In the genomic region with DNA sequence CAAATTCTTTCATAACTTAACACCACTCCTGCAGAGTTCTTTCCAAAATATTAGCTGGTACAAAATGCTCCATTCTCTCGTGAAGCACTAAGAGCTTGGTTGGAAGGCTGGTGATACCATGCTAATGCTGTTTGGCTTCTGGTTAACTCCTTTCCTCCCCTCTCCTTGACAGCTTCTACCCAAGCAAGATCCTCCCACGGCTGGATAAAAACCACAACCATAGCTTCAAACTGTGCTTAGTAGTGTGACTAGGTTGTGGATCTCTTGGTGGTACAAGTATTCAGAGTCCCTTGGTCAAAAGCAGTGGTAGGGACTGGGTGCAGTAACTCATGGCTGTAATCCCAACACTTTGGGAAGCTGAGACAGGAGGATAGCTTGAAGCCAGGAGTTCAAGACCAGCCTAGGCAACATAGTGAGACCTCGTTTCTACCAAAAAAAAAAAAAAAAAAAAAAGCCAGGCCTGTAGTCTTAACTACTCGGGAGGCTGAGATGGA, we compare ENCODE assay signal across 1 cellular context.
TF ChIP-seq lines count a peak whose summit lies in the region.

No MANE protein-coding gene starts in this region.

TF ChIP-seq in WTC11, 78 proteins besides CTCF, POLR2A, EP300 and RAD21 (continued from another document):
- TF ChIP-seq, protein P1, sequence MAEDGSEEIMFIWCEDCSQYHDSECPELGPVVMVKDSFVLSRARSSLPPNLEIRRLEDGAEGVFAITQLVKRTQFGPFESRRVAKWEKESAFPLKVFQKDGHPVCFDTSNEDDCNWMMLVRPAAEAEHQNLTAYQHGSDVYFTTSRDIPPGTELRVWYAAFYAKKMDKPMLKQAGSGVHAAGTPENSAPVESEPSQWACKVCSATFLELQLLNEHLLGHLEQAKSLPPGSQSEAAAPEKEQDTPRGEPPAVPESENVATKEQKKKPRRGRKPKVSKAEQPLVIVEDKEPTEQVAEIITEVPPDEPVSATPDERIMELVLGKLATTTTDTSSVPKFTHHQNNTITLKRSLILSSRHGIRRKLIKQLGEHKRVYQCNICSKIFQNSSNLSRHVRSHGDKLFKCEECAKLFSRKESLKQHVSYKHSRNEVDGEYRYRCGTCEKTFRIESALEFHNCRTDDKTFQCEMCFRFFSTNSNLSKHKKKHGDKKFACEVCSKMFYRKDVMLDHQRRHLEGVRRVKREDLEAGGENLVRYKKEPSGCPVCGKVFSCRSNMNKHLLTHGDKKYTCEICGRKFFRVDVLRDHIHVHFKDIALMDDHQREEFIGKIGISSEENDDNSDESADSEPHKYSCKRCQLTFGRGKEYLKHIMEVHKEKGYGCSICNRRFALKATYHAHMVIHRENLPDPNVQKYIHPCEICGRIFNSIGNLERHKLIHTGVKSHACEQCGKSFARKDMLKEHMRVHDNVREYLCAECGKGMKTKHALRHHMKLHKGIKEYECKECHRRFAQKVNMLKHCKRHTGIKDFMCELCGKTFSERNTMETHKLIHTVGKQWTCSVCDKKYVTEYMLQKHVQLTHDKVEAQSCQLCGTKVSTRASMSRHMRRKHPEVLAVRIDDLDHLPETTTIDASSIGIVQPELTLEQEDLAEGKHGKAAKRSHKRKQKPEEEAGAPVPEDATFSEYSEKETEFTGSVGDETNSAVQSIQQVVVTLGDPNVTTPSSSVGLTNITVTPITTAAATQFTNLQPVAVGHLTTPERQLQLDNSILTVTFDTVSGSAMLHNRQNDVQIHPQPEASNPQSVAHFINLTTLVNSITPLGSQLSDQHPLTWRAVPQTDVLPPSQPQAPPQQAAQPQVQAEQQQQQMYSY (CRISPR knock-in tag; IDR thresholded peaks at IDR 0.05) = no peak
- TF ChIP-seq, protein P2, sequence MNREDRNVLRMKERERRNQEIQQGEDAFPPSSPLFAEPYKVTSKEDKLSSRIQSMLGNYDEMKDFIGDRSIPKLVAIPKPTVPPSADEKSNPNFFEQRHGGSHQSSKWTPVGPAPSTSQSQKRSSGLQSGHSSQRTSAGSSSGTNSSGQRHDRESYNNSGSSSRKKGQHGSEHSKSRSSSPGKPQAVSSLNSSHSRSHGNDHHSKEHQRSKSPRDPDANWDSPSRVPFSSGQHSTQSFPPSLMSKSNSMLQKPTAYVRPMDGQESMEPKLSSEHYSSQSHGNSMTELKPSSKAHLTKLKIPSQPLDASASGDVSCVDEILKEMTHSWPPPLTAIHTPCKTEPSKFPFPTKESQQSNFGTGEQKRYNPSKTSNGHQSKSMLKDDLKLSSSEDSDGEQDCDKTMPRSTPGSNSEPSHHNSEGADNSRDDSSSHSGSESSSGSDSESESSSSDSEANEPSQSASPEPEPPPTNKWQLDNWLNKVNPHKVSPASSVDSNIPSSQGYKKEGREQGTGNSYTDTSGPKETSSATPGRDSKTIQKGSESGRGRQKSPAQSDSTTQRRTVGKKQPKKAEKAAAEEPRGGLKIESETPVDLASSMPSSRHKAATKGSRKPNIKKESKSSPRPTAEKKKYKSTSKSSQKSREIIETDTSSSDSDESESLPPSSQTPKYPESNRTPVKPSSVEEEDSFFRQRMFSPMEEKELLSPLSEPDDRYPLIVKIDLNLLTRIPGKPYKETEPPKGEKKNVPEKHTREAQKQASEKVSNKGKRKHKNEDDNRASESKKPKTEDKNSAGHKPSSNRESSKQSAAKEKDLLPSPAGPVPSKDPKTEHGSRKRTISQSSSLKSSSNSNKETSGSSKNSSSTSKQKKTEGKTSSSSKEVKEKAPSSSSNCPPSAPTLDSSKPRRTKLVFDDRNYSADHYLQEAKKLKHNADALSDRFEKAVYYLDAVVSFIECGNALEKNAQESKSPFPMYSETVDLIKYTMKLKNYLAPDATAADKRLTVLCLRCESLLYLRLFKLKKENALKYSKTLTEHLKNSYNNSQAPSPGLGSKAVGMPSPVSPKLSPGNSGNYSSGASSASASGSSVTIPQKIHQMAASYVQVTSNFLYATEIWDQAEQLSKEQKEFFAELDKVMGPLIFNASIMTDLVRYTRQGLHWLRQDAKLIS (CRISPR knock-in tag; IDR thresholded peaks at IDR 0.05; ENCODE audit: borderline replicate concordance) = no peak
- TF ChIP-seq ZNF138 (CRISPR knock-in tag; conservative IDR thresholded peaks at IDR 0.05) (no peak), ZNF671 (CRISPR knock-in tag; IDR thresholded peaks at IDR 0.05) (no peak), SOX15 (CRISPR knock-in tag; IDR thresholded peaks at IDR 0.05) (no peak), TP53 (CRISPR knock-in tag; IDR thresholded peaks at IDR 0.05) (no peak), RELA (CRISPR knock-in tag; IDR thresholded peaks at IDR 0.05; ENCODE audit: borderline replicate concordance) (no peak), SP1 (CRISPR knock-in tag; conservative IDR thresholded peaks at IDR 0.05) (no peak), CREM (CRISPR knock-in tag; IDR thresholded peaks at IDR 0.05) (no peak), NR2C2 (CRISPR knock-in tag; IDR thresholded peaks at IDR 0.05) (no peak)
- TF ChIP-seq, protein P3, sequence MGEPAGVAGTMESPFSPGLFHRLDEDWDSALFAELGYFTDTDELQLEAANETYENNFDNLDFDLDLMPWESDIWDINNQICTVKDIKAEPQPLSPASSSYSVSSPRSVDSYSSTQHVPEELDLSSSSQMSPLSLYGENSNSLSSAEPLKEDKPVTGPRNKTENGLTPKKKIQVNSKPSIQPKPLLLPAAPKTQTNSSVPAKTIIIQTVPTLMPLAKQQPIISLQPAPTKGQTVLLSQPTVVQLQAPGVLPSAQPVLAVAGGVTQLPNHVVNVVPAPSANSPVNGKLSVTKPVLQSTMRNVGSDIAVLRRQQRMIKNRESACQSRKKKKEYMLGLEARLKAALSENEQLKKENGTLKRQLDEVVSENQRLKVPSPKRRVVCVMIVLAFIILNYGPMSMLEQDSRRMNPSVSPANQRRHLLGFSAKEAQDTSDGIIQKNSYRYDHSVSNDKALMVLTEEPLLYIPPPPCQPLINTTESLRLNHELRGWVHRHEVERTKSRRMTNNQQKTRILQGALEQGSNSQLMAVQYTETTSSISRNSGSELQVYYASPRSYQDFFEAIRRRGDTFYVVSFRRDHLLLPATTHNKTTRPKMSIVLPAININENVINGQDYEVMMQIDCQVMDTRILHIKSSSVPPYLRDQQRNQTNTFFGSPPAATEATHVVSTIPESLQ (CRISPR knock-in tag; IDR thresholded peaks at IDR 0.05) = no peak
- TF ChIP-seq, protein P4, sequence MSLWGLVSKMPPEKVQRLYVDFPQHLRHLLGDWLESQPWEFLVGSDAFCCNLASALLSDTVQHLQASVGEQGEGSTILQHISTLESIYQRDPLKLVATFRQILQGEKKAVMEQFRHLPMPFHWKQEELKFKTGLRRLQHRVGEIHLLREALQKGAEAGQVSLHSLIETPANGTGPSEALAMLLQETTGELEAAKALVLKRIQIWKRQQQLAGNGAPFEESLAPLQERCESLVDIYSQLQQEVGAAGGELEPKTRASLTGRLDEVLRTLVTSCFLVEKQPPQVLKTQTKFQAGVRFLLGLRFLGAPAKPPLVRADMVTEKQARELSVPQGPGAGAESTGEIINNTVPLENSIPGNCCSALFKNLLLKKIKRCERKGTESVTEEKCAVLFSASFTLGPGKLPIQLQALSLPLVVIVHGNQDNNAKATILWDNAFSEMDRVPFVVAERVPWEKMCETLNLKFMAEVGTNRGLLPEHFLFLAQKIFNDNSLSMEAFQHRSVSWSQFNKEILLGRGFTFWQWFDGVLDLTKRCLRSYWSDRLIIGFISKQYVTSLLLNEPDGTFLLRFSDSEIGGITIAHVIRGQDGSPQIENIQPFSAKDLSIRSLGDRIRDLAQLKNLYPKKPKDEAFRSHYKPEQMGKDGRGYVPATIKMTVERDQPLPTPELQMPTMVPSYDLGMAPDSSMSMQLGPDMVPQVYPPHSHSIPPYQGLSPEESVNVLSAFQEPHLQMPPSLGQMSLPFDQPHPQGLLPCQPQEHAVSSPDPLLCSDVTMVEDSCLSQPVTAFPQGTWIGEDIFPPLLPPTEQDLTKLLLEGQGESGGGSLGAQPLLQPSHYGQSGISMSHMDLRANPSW (CRISPR knock-in tag; conservative IDR thresholded peaks at IDR 0.05; ENCODE audit: low read depth) = no peak
TF ChIP-seq in WTC11: peak in this region for 0.
